ENCODE assay signal across 18 cellular contexts in the genomic region with DNA sequence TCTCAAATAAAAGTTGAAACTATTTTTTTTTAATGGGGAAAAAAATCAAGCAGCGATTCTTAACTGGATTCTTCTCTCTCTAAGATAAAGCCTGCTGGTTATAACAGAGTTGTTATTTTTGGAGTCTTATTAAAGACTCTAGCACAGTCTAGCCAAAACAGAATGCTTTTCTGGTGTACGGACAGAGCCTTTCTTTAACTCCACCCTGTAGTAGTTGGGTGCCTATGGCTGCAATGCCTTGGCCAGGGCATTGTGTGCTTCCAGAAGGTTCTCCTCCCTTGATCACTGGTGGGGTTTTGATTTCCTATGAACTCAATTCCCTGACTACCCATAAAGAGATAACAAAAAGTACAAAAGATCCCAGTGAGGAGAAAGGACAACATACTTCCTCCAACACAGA.
"Had no signal": no experiment of that assay in that cellular context is flagged by ENCODE, and none has a peak within 500 bp of the region (broad histone marks: within the 10 kb centered on the region; RNA-seq: fewer than 3 reads in every experiment).

No MANE protein-coding gene starts in this region.

- H3K36me3 Mint-ChIP-seq: T-cell had no signal

- H3K4me1 Mint-ChIP-seq: nephron progenitor cell had no signal

- H3K4me3 ChIP-seq: dorsolateral prefrontal cortex, prostate gland, right lobe of liver, spleen, upper lobe of right lung had no signal

- H3K27me3 ChIP-seq: dorsolateral prefrontal cortex, right lobe of liver, spleen, upper lobe of right lung had no signal

- H3K36me3 ChIP-seq: prostate gland, right lobe of liver, spleen, upper lobe of right lung had no signal

- ATAC-seq: activated T-cell treated with anti-CD3 and anti-CD28 coated beads, Interleukin-2, amount 50 U/mL, for 72 hours; right lobe of liver; T-cell; upper lobe of right lung had no signal

- DNase-seq: activated CD4-positive, alpha-beta T cell treated with anti-CD3 and anti-CD28 coated beads, Interleukin-2, amount 10 ng/mL, durations not matched to agents 7 days and 5 days; activated CD8-positive, alpha-beta memory T cell treated with anti-CD3 and anti-CD28 coated beads, Interleukin-2, amount 50 U/mL, for 48 hours; activated gamma-delta T cell; activated T-cell treated with anti-CD3 and anti-CD28 coated beads, Interleukin-2, amount 50 U/mL, for 72 hours; amygdala; dorsolateral prefrontal cortex; endodermal cell; kidney glomerular epithelial cell; nephron progenitor cell; occipital lobe; right lobe of liver; SK-N-SH; spleen; T-cell; T-helper 9 cell; upper lobe of right lung had no signal

- H3K9me3 Mint-ChIP-seq: activated T-cell treated with anti-CD3 and anti-CD28 coated beads, Interleukin-2, amount 50 U/mL, for 72 hours; endodermal cell; nephron progenitor cell; T-cell had no signal

- H3K9me3 ChIP-seq: prostate gland, right lobe of liver, SK-N-SH, spleen, upper lobe of right lung had no signal

- H3K4me1 ChIP-seq: prostate gland had no signal

- H3K4me3 Mint-ChIP-seq: activated CD4-positive, alpha-beta T cell treated with anti-CD3 and anti-CD28 coated beads, Interleukin-2, amount 10 ng/mL, durations not matched to agents 7 days and 5 days; activated naive CD8-positive, alpha-beta T cell; activated T-cell treated with anti-CD3 and anti-CD28 coated beads, Interleukin-2, amount 50 U/mL, for 72 hours; endodermal cell; nephron progenitor cell; T-cell had no signal

- H3K27ac ChIP-seq: dorsolateral prefrontal cortex, right lobe of liver had no signal

- H3K27me3 Mint-ChIP-seq: activated naive CD8-positive, alpha-beta T cell; T-cell had no signal

- H3K27ac Mint-ChIP-seq: activated naive CD8-positive, alpha-beta T cell; activated T-cell treated with anti-CD3 and anti-CD28 coated beads, Interleukin-2, amount 50 U/mL, for 72 hours; endodermal cell; nephron progenitor cell had no signal
